ENCODE assay signal across 8 cellular contexts in the genomic region with DNA sequence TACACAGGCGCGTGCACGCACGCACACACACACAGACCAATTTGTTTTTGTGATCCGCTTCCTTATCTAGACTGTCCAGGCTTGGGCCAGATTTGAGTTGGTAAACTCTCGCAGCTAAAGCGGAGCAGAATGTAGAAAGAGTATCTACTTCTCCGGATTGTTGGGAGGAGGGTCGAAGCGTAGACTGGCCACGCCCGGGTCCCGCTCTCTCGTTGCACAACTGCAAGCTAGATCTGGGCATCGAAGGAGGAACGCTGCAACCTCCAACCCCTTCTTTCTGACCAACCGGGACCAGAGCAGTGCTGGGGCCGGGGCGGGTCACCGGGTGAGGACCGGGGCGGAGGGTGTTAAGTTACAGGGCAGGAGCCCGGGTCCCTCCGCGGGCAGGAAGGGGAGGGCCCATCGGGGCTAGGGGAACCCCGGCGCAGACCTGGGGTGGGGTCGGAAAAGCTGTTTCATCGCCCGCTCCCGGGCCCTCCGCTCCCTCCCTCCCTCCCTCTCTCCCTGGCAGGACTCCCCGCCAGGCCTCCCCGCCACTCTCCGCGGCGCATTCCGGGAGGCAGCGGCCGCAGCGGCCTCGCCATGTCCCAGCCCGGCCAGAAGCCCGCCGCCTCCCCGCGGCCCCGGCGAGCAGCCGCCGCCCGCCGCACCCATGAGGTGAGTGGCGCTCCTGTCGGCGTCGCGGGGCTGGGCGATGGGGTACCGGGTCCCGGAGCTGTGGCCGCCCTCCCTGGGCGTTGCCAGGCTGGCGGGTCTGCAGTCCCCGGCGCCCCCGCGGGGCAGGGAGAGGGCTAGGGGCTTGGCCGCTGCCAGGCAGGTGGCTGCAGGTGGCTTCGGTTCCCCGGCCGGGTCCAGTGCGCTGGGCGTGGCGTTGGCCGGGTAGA. TPM values are rescaled to one million over a fixed set of nuclear protein-coding genes. Genes with fewer than 3 reads are reported as not detected.
A peak's percentile ranks its signal among the peaks of the same experiment; 100 is the strongest.
DNase-seq lines count a peak whose midpoint lies in the region; ATAC-seq and TF ChIP-seq lines count a peak whose summit lies in the region.

A gene with protein sequence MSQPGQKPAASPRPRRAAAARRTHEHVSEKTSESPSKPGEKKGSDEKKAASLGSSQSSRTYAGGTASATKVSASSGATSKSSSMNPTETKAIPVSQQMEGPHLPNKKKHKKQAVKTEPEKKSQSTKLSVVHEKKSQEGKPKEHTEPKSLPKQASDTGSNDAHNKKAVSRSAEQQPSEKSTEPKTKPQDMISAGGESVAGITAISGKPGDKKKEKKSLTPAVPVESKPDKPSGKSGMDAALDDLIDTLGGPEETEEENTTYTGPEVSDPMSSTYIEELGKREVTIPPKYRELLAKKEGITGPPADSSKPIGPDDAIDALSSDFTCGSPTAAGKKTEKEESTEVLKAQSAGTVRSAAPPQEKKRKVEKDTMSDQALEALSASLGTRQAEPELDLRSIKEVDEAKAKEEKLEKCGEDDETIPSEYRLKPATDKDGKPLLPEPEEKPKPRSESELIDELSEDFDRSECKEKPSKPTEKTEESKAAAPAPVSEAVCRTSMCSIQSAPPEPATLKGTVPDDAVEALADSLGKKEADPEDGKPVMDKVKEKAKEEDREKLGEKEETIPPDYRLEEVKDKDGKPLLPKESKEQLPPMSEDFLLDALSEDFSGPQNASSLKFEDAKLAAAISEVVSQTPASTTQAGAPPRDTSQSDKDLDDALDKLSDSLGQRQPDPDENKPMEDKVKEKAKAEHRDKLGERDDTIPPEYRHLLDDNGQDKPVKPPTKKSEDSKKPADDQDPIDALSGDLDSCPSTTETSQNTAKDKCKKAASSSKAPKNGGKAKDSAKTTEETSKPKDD (plus strand): TSS at position 536 of the 884 bp plus-strand sequence. CDS start 47 bp downstream, at position 583.

- H3K4me1 ChIP-seq in CD4-positive, CD25-positive, alpha-beta regulatory T cell (ENCODE audit: control insufficient read depth, insufficient read depth, low read length, poor library complexity, severe bottlenecking) = peaks cover 52% of the 10 kb centered on the region
- H3K4me1 ChIP-seq in stomach smooth muscle (ENCODE audit: control insufficient read depth, insufficient read depth, low read length) = peaks cover 16% of the 10 kb centered on the region

- peak within 1 kb of the TSS; percentile 92 for H3K27ac ChIP-seq in CD4-positive, CD25-positive, alpha-beta regulatory T cell (ENCODE audit: insufficient read depth, low read length, poor library complexity, severe bottlenecking)
- H3K27ac ChIP-seq in stomach smooth muscle (ENCODE audit: low read length) = peak within 1 kb of the TSS; percentile 94

- no peaks in the 10 kb centered on the region for H3K9me3 Mint-ChIP-seq in CD4-positive, CD25-positive, alpha-beta regulatory T cell
- H3K9me3 Mint-ChIP-seq in activated T-helper 2 cell treated with anti-CD3 and anti-CD28 coated beads, Interferon-gamma antibody, Interleukin-2, Interleukin-4, amounts not matched to agents 10 μg/mL and 5 μg/mL and 100 μg/mL, durations not matched to agents 14 hours and 24 hours and 36 hours = no peaks in the 10 kb centered on the region
- H3K9me3 Mint-ChIP-seq in neural crest cell = no peaks in the 10 kb centered on the region

- peak; percentile 63 to 66 for ATAC-seq in CD4-positive, CD25-positive, alpha-beta regulatory T cell (ENCODE audit: low read depth in 2 of 2)
- ATAC-seq in GM19324 (IDR thresholded peaks at IDR 0.05; ENCODE audit: low FRiP score, unreplicated experiment) (peak; percentile 76), HG03460 (IDR thresholded peaks at IDR 0.05; ENCODE audit: unreplicated experiment) (peak; percentile 62)

- DNase-seq in CD4-positive, CD25-positive, alpha-beta regulatory T cell = peak; percentile 75 to 84 (median 77)
- DNase-seq in RPMI8226 (peak; percentile 87), fibroblast of pulmonary artery (ENCODE audit: low read depth) (peak; percentile 95), neural crest cell (ENCODE audit: low read depth, low spot score) (peak; percentile 67)
- peak; percentile 78 for DNase-seq in activated T-helper 2 cell treated with anti-CD3 and anti-CD28 coated beads, Interferon-gamma antibody, Interleukin-2, Interleukin-4, amounts not matched to agents 10 μg/mL and 5 μg/mL and 100 μg/mL, durations not matched to agents 14 hours and 24 hours and 36 hours (ENCODE audit: low spot score)

- peaks cover 7% of the 10 kb centered on the region for H3K27me3 Mint-ChIP-seq in CD4-positive, CD25-positive, alpha-beta regulatory T cell
- peaks cover 25% of the 10 kb centered on the region for H3K27me3 Mint-ChIP-seq in activated T-helper 2 cell treated with anti-CD3 and anti-CD28 coated beads, Interferon-gamma antibody, Interleukin-2, Interleukin-4, amounts not matched to agents 10 μg/mL and 5 μg/mL and 100 μg/mL, durations not matched to agents 14 hours and 24 hours and 36 hours (ENCODE audit: low read depth)
- H3K27me3 Mint-ChIP-seq in neural crest cell (ENCODE audit: low read depth) = peaks cover 39% of the 10 kb centered on the region

- H3K9me3 ChIP-seq in CD4-positive, CD25-positive, alpha-beta regulatory T cell (ENCODE audit: control insufficient read depth in 2 of 2, low read length in 2 of 2) = no peaks in the 10 kb centered on the region
- no peaks in the 10 kb centered on the region for H3K9me3 ChIP-seq in stomach smooth muscle (ENCODE audit: control insufficient read depth in 2 of 2, low read length in 2 of 2)

- H3K36me3 ChIP-seq in CD4-positive, CD25-positive, alpha-beta regulatory T cell (ENCODE audit: control insufficient read depth, insufficient read depth, low read length) = no peaks in the 10 kb centered on the region
- no peaks in the 10 kb centered on the region for H3K36me3 ChIP-seq in stomach smooth muscle (ENCODE audit: control insufficient read depth in 2 of 2, insufficient read depth in 2 of 2, low read length in 2 of 2)

- no peaks in the 10 kb centered on the region for H3K27me3 ChIP-seq in CD4-positive, CD25-positive, alpha-beta regulatory T cell (ENCODE audit: control insufficient read depth, insufficient read depth, low read length)
- H3K27me3 ChIP-seq in stomach smooth muscle (ENCODE audit: control insufficient read depth in 1 of 2, insufficient read depth in 2 of 2, low read length in 2 of 2) = no peaks in the 10 kb centered on the region

- peak within 1 kb of the TSS; percentile 91 to 93 for H3K9ac ChIP-seq in stomach smooth muscle (ENCODE audit: low read length in 2 of 2)

- peak within 1 kb of the TSS; percentile 93 to 98 (median 95) for H3K27ac Mint-ChIP-seq in CD4-positive, CD25-positive, alpha-beta regulatory T cell
- H3K27ac Mint-ChIP-seq in activated T-helper 2 cell treated with anti-CD3 and anti-CD28 coated beads, Interferon-gamma antibody, Interleukin-2, Interleukin-4, amounts not matched to agents 10 μg/mL and 5 μg/mL and 100 μg/mL, durations not matched to agents 14 hours and 24 hours and 36 hours = peak within 1 kb of the TSS; percentile 96
- peak within 1 kb of the TSS; percentile 54 for H3K27ac Mint-ChIP-seq in neural crest cell (ENCODE audit: unreplicated experiment)

- peak within 1 kb of the TSS; percentile 97 for H3K4me3 ChIP-seq in CD4-positive, CD25-positive, alpha-beta regulatory T cell (ENCODE audit: low read depth, low read length)
- peak within 1 kb of the TSS; percentile 83 for H3K4me3 ChIP-seq in fibroblast of pulmonary artery (replicated peaks; ENCODE audit: low read depth, low read length)
- peak within 1 kb of the TSS; percentile 83 to 96 for H3K4me3 ChIP-seq in stomach smooth muscle (ENCODE audit: low read length in 2 of 2)

- peaks cover 36 to 58% (median 44%) of the 10 kb centered on the region in 4 donors for H3K4me1 Mint-ChIP-seq in CD4-positive, CD25-positive, alpha-beta regulatory T cell
- H3K4me1 Mint-ChIP-seq in activated T-helper 2 cell treated with anti-CD3 and anti-CD28 coated beads, Interferon-gamma antibody, Interleukin-2, Interleukin-4, amounts not matched to agents 10 μg/mL and 5 μg/mL and 100 μg/mL, durations not matched to agents 14 hours and 24 hours and 36 hours (ENCODE audit: low read depth) = peaks cover 59% of the 10 kb centered on the region
- H3K4me1 Mint-ChIP-seq in neural crest cell = peaks cover 14% of the 10 kb centered on the region

- peak within 1 kb of the TSS; percentile 97 to 99 (median 98) for H3K4me3 Mint-ChIP-seq in CD4-positive, CD25-positive, alpha-beta regulatory T cell
- H3K4me3 Mint-ChIP-seq in activated T-helper 2 cell treated with anti-CD3 and anti-CD28 coated beads, Interferon-gamma antibody, Interleukin-2, Interleukin-4, amounts not matched to agents 10 μg/mL and 5 μg/mL and 100 μg/mL, durations not matched to agents 14 hours and 24 hours and 36 hours (ENCODE audit: low read depth) = peak within 1 kb of the TSS; percentile 90
- H3K4me3 Mint-ChIP-seq in neural crest cell = peak within 1 kb of the TSS; percentile 96

- intact Hi-C loops in activated T-helper 2 cell treated with anti-CD3 and anti-CD28 coated beads, Interferon-gamma antibody, Interleukin-2, Interleukin-4, amounts not matched to agents 10 μg/mL and 5 μg/mL and 100 μg/mL, durations not matched to agents 14 hours and 24 hours and 36 hours (cut with micrococcal nuclease) = loop anchor here (1.0 to 10.0 kb wide), 11 partner anchors 41 to 1015 kb away; a partner anchor contains a TSS

- TF ChIP-seq CTCF in fibroblast of pulmonary artery (IDR thresholded peaks at IDR 0.05; ENCODE audit: low read length, missing control alignments) (no peak), neural crest cell (conservative IDR thresholded peaks at IDR 0.05) (no peak)

- no peaks in the 10 kb centered on the region for H3K36me3 Mint-ChIP-seq in CD4-positive, CD25-positive, alpha-beta regulatory T cell
- H3K36me3 Mint-ChIP-seq in activated T-helper 2 cell treated with anti-CD3 and anti-CD28 coated beads, Interferon-gamma antibody, Interleukin-2, Interleukin-4, amounts not matched to agents 10 μg/mL and 5 μg/mL and 100 μg/mL, durations not matched to agents 14 hours and 24 hours and 36 hours (ENCODE audit: low read depth) = peaks cover 7% of the 10 kb centered on the region
- no peaks in the 10 kb centered on the region for H3K36me3 Mint-ChIP-seq in neural crest cell (ENCODE audit: low read depth)

RNA-seq across cellular contexts. Expression of the gene that starts here (rescaled TPM):
- 374 TPM for total RNA-seq in CD4-positive, CD25-positive, alpha-beta regulatory T cell
- polyA plus RNA-seq in CD4-positive, CD25-positive, alpha-beta regulatory T cell = 10 to 100 TPM; 37.8 to 53.1 (median 47.2) TPM
- 110 TPM in 2 replicates for total RNA-seq in activated T-helper 2 cell treated with anti-CD3 and anti-CD28 coated beads, Interferon-gamma antibody, Interleukin-2, Interleukin-4, amounts not matched to agents 10 μg/mL and 5 μg/mL and 100 μg/mL, durations not matched to agents 14 hours and 24 hours and 36 hours
- total RNA-seq in neural crest cell = 50.3 and 50.7 TPM in 2 replicates

Comparison
In these comparisons a context has a peak if more than half of its experiments do, and no peak if none do; other contexts are left out.
1. Peak in every context shown above with its lines: DNase-seq, ATAC-seq, H3K4me3 ChIP-seq and H3K27ac ChIP-seq.